8 cellular contexts compared by ENCODE assay signal in genomic region chr9:37080165-37080627, GRCh38. TPM values are rescaled to one million over a fixed set of nuclear protein-coding genes. Genes with fewer than 3 reads are reported as not detected.
DNase-seq lines count a peak whose midpoint lies in the region; ATAC-seq and TF ChIP-seq lines count a peak whose summit lies in the region.
"Not testable (repeated sequence)": the region's sequence is repeated elsewhere in the genome, so short reads cannot be mapped to it uniquely, and the experiment has no call there.

No MANE protein-coding gene starts in this region.

- not testable (repeated sequence) for H3K27me3 ChIP-seq in CD4-positive, alpha-beta T cell (ENCODE audit: control insufficient read depth, insufficient read depth, low read length); mononuclear cell (ENCODE audit: insufficient read depth, low read length)

- peaks cover 59% of the 10 kb centered on the region for H3K4me1 Mint-ChIP-seq in CD4-positive, alpha-beta T cell (ENCODE audit: low read depth)
- H3K4me1 Mint-ChIP-seq in stimulated activated effector memory CD8-positive, alpha-beta T cell treated with anti-CD3 and anti-CD28 coated beads, Interleukin-12 subunit alpha, Interleukin-12 subunit beta, amount 100 ng/mL, for 72 hours, result peaks cover 29% of the 10 kb centered on the region

- H3K27ac Mint-ChIP-seq in CD4-positive, alpha-beta T cell, result peak overlapping the region; percentile 93
- H3K27ac Mint-ChIP-seq in stimulated activated effector memory CD8-positive, alpha-beta T cell treated with anti-CD3 and anti-CD28 coated beads, Interleukin-12 subunit alpha, Interleukin-12 subunit beta, amount 100 ng/mL, for 72 hours, result peak overlapping the region; percentile 96

- not testable (repeated sequence) for H3K9me3 Mint-ChIP-seq in CD4-positive, alpha-beta T cell; stimulated activated effector memory CD8-positive, alpha-beta T cell treated with anti-CD3 and anti-CD28 coated beads, Interleukin-12 subunit alpha, Interleukin-12 subunit beta, amount 100 ng/mL, for 72 hours

- H3K36me3 Mint-ChIP-seq in CD4-positive, alpha-beta T cell (ENCODE audit: low read depth), result peaks cover 36% of the 10 kb centered on the region
- peaks cover 23% of the 10 kb centered on the region for H3K36me3 Mint-ChIP-seq in stimulated activated effector memory CD8-positive, alpha-beta T cell treated with anti-CD3 and anti-CD28 coated beads, Interleukin-12 subunit alpha, Interleukin-12 subunit beta, amount 100 ng/mL, for 72 hours

- H3K4me1 ChIP-seq in mononuclear cell (ENCODE audit: insufficient read depth, low read length), result peaks cover 30% of the 10 kb centered on the region

- not testable (repeated sequence) for DNase-seq in CD4-positive, alpha-beta T cell; RWPE1 (ENCODE audit: low spot score)
- DNase-seq in fibroblast of villous mesenchyme (ENCODE audit: low read depth), result peak; percentile 29
- peak in 1 of 2 donors; percentile 8 for DNase-seq in stimulated activated effector memory CD8-positive, alpha-beta T cell treated with anti-CD3 and anti-CD28 coated beads, Interleukin-12 subunit alpha, Interleukin-12 subunit beta, amount 100 ng/mL, for 72 hours (ENCODE audit: low spot score in 2 of 2)

- TF ChIP-seq CTCF in CD4-positive, alpha-beta T cell (IDR thresholded peaks at IDR 0.05); RWPE1 (conservative IDR thresholded peaks at IDR 0.05; ENCODE audit: low read depth); fibroblast of villous mesenchyme (IDR thresholded peaks at IDR 0.05; ENCODE audit: insufficient read depth, low read depth, low read length): not testable (repeated sequence)

- CTCF ChIA-PET in CD4-positive, alpha-beta T cell (lab: Charles Lee), result interaction anchor here (1.2 kb wide), 1 partner anchor 41 kb away, joined by 4 read pairs; the partner anchor contains the start of gene ZCCHC7
- CTCF ChIA-PET in RWPE1 (lab: Yijun Ruan, JAX), result interaction anchor here (0.5 to 1.5 kb wide), 3 partner anchors 39 to 402 kb away, joined by 3 to 9 read pairs (median 6); no protein-coding TSS in a partner anchor

- H3K4me3 ChIP-seq in fibroblast of villous mesenchyme (ENCODE audit: low read depth, low read length), result peak overlapping the region; percentile 90
- peak overlapping the region; percentile 88 for H3K4me3 ChIP-seq in mononuclear cell (ENCODE audit: low read length)

- POLR2A ChIA-PET in CD4-positive, alpha-beta T cell (lab: Charles Lee), result interaction anchor here (0.8 to 5.9 kb wide), 15 partner anchors 9 to 386 kb away, joined by 3 to 107 read pairs (median 3); partner anchors contain the start of genes GRHPR and ZCCHC7
- POLR2A ChIA-PET in RWPE1 (lab: Yijun Ruan, JAX; ENCODE audit: low non-redundant PET), result interaction anchor here (1.7 kb wide), 1 partner anchor 40 kb away, joined by 3 read pairs; the partner anchor contains the start of gene ZCCHC7

- not testable (repeated sequence) for H3K9me3 ChIP-seq in CD4-positive, alpha-beta T cell (ENCODE audit: control insufficient read depth, low read length); mononuclear cell (ENCODE audit: low read depth, low read length)

- not testable (repeated sequence) for H3K27me3 Mint-ChIP-seq in CD4-positive, alpha-beta T cell

- H3K27ac ChIP-seq in CD4-positive, alpha-beta T cell (ENCODE audit: low read depth, low read length), result peak overlapping the region; percentile 93
- peak overlapping the region; percentile 76 for H3K27ac ChIP-seq in RWPE1
- H3K27ac ChIP-seq in angular gyrus (ENCODE audit: low read depth, low read length), result peak overlapping the region; percentile 50

- ATAC-seq in CD4-positive, alpha-beta T cell (ENCODE audit: poor library complexity), result peak; percentile 3
- ATAC-seq in GM21529 (IDR thresholded peaks at IDR 0.05; ENCODE audit: unreplicated experiment), result peak; percentile 13
- peak; percentile 7 for ATAC-seq in HG03378 (IDR thresholded peaks at IDR 0.05; ENCODE audit: unreplicated experiment)
- peak; percentile 42 for ATAC-seq in stimulated activated effector memory CD8-positive, alpha-beta T cell treated with anti-CD3 and anti-CD28 coated beads, Interleukin-12 subunit alpha, Interleukin-12 subunit beta, amount 100 ng/mL, for 72 hours

- intact Hi-C loops in CD4-positive, alpha-beta T cell (cut with DNase I, micrococcal nuclease), result loop anchor here in 1 of 2 experiments (2.0 kb wide), 1 partner anchor 43 kb away; no protein-coding TSS in a partner anchor

- H3K4me3 Mint-ChIP-seq in CD4-positive, alpha-beta T cell, result peak overlapping the region; percentile 97
- peak overlapping the region; percentile 93 for H3K4me3 Mint-ChIP-seq in stimulated activated effector memory CD8-positive, alpha-beta T cell treated with anti-CD3 and anti-CD28 coated beads, Interleukin-12 subunit alpha, Interleukin-12 subunit beta, amount 100 ng/mL, for 72 hours

RNA-seq across cellular contexts. Expression of gene ZCCHC7, which starts 40.2 kb away (rescaled TPM):
- 10 to 100 TPM; 40.7 to 41.0 TPM for total RNA-seq in CD4-positive, alpha-beta T cell
- total RNA-seq in fibroblast of villous mesenchyme (16.1 and 25.0 TPM in 2 replicates), mononuclear cell (68.4 TPM)

RNA-seq across cellular contexts. Expression of gene PAX5, which starts 46.1 kb away (rescaled TPM):
- total RNA-seq in CD4-positive, alpha-beta T cell, result under 1 TPM; 0.03 to 0.11 TPM
- not detected in 2 replicates for total RNA-seq in fibroblast of villous mesenchyme
- total RNA-seq in mononuclear cell, result 12.6 TPM

Comparison
In these comparisons a context has a peak if more than half of its experiments do, and no peak if none do; other contexts are left out.
1. RNA of gene PAX5, which starts 46.1 kb away (total RNA-seq): 12.6 TPM in mononuclear cell (single experiment); 0.03 to 0.11 TPM in CD4-positive, alpha-beta T cell and not detected in fibroblast of villous mesenchyme; every median in the first group is over 10 times any median in the second.
2. Peak in every context shown above with its lines, with median percentiles within 50 percentile points of each other: ATAC-seq and H3K27ac ChIP-seq.